Comparison of ENCODE assay signal across 13 cellular contexts in genomic region chr1:96771847-96772246, GRCh38. TPM values are rescaled to one million over a fixed set of nuclear protein-coding genes. Genes with fewer than 3 reads are reported as not detected.
DNase-seq lines count a peak whose midpoint lies in the region; ATAC-seq, FAIRE-seq and TF ChIP-seq lines count a peak whose summit lies in the region.
"Had no signal": no experiment of that assay in that cellular context is flagged by ENCODE, and none has a peak within 500 bp of the region (broad histone marks: within the 10 kb centered on the region; RNA-seq: fewer than 3 reads in every experiment).

No MANE protein-coding gene starts in this region.

- peaks cover 18% of the 10 kb centered on the region for H3K36me3 ChIP-seq in GM23338 (ENCODE audit: insufficient read depth)
- peaks cover 80% of the 10 kb centered on the region for H3K36me3 ChIP-seq in endodermal cell (ENCODE audit: control insufficient read depth, insufficient read depth, low read length)
- peaks cover 0 to 9% of the 10 kb centered on the region in 2 experiments; a peak in 4 of 5 replicates for H3K36me3 ChIP-seq in HepG2 (replicated peaks in 1 of 2; ENCODE audit: control insufficient read depth in 1 of 2, insufficient read depth in 2 of 2, low read length in 2 of 2)

- 91 to 99% methylated on average over 2 of the region's 2 CpGs for WGBS in endodermal cell (ENCODE audit: insufficient coverage in 1 of 2, insufficient read length in 1 of 2), 2 experiments
- 59% methylated on average over 2 of the region's 2 CpGs for WGBS in HepG2 (ENCODE audit: low lambda C conversion rate)

- H3K4me3 Mint-ChIP-seq in GM23338 = no peak overlapping the region
- no peak overlapping the region for H3K4me3 Mint-ChIP-seq in endodermal cell
- H3K4me3 Mint-ChIP-seq: CD4-positive, CD25-positive, alpha-beta regulatory T cell; H9 had no signal

- BruUV-seq in HepG2 (replicated peaks; lab: Mats Ljungman, UMichigan) = no TSS peak

- H3K27ac ChIP-seq in GM23338 (ENCODE audit: low read depth) (0 out of 2 replicates have a peak overlapping the region, but pooled peaks have one; percentile 28), VCaP (peak overlapping the region; percentile 47), endodermal cell (ENCODE audit: low read depth, low read length) (no peak overlapping the region), HepG2 (ENCODE audit: extremely low read length, insufficient read depth, low read length) (peak overlapping the region; percentile 78)
- H3K27ac ChIP-seq: A549, GM23248 had no signal

- intact Hi-C loops in HepG2 (cut with micrococcal nuclease; ENCODE audit: unreplicated experiment) = loop anchor here (10.0 kb wide), 1 partner anchor 47 kb away; the partner anchor contains the start of gene PTBP2

- POLR2A ChIA-PET in HepG2 (lab: Yijun Ruan, JAX) = no interaction called here

- H3K9ac ChIP-seq in endodermal cell (ENCODE audit: extremely low read depth, low read length, poor library complexity, severe bottlenecking) (no peak overlapping the region), HepG2 (ENCODE audit: insufficient read depth, low read depth, low read length) (peak overlapping the region; percentile 10; the same call in 1 of the 2 replicates)
- H3K9ac ChIP-seq: GM23248 had no signal

- H3K4me1 Mint-ChIP-seq in GM23338 (peaks cover 14% of the 10 kb centered on the region), endodermal cell (peaks cover 29% of the 10 kb centered on the region)

- 0 out of 3 replicates have a peak, but pooled peaks have one; percentile 33 for ATAC-seq in GM23338
- peak; percentile 63 for ATAC-seq in HepG2
- ATAC-seq in HG02763 (IDR thresholded peaks at IDR 0.05; ENCODE audit: unreplicated experiment) = no peak
- ATAC-seq in GM18909 (IDR thresholded peaks at IDR 0.05; ENCODE audit: poor library complexity, unreplicated experiment) = no peak
- ATAC-seq: A549 had no signal

- H3K9me3 ChIP-seq in endodermal cell (ENCODE audit: control insufficient read depth, low read length) (no peaks in the 10 kb centered on the region), HepG2 (ENCODE audit: low read length) (no peaks in the 10 kb centered on the region)
- H3K9me3 ChIP-seq: A549 had no signal

- TF ChIP-seq CTCF in GM23338 (conservative IDR thresholded peaks at IDR 0.05; ENCODE audit: low read depth in 2 of 2) = no peak
- TF ChIP-seq CTCF in VCaP (conservative IDR thresholded peaks at IDR 0.05) = no peak
- no peak for TF ChIP-seq CTCF in endodermal cell (conservative IDR thresholded peaks at IDR 0.05)
- TF ChIP-seq CTCF in HepG2 (CRISPR knock-in tag; IDR thresholded peaks at IDR 0.05) = no peak

- H4K20me1 ChIP-seq in GM23338 (replicated peaks; ENCODE audit: insufficient read depth) = peaks cover 16% of the 10 kb centered on the region
- no peaks in the 10 kb centered on the region for H4K20me1 ChIP-seq in HepG2 (ENCODE audit: insufficient read depth, low read length)

- CTCF ChIA-PET in HepG2 (lab: Yijun Ruan, JAX; ENCODE audit: low intra/inter-chr PET ratio, low total read pairs) = no interaction called here

- H3K4me3 ChIP-seq in GM23338 = no peak overlapping the region
- H3K4me3 ChIP-seq in endodermal cell (ENCODE audit: low read length) = no peak overlapping the region
- peak overlapping the region in 1 of 3 experiments; percentile 6; a peak in 1 of 6 replicates for H3K4me3 ChIP-seq in HepG2 (replicated peaks in 1 of 3; ENCODE audit: insufficient read depth in 1 of 3, low read depth in 2 of 3, low read length in 3 of 3)
- H3K4me3 ChIP-seq: A549, GM23248 had no signal

- H2AFZ ChIP-seq in GM23338 = no peak overlapping the region
- no peak overlapping the region for H2AFZ ChIP-seq in HepG2 (ENCODE audit: low read length)
- H2AFZ ChIP-seq: GM23248 had no signal

- TF ChIP-seq POLR2A in HepG2 (IDR thresholded peaks at IDR 0.05; ENCODE audit: insufficient read depth in 1 of 2, low read depth in 2 of 2, low read length in 2 of 2) = no peak

- TF ChIP-seq RAD21 in HepG2 (CRISPR knock-in tag; IDR thresholded peaks at IDR 0.05) = no peak

- H3K36me3 Mint-ChIP-seq in GM23338 (ENCODE audit: low read depth) = peaks cover 48% of the 10 kb centered on the region
- peaks cover 36% of the 10 kb centered on the region for H3K36me3 Mint-ChIP-seq in endodermal cell (ENCODE audit: low read depth)

- H3K27me3 Mint-ChIP-seq in GM23338 (ENCODE audit: insufficient read depth, low read depth, poor library complexity) = no peaks in the 10 kb centered on the region
- H3K27me3 Mint-ChIP-seq in endodermal cell (ENCODE audit: insufficient read depth) = no peaks in the 10 kb centered on the region
- H3K27me3 Mint-ChIP-seq: CD4-positive, CD25-positive, alpha-beta regulatory T cell had no signal

- TF ChIP-seq EP300 in HepG2 (IDR thresholded peaks at IDR 0.05; ENCODE audit: low read depth in 2 of 2, low read length in 2 of 2) (no peak), HepG2 (CRISPR knock-in tag; IDR thresholded peaks at IDR 0.05; ENCODE audit: borderline replicate concordance) (no peak)

- H3K4me1 ChIP-seq in GM23338 (ENCODE audit: insufficient read depth) (peaks cover 16% of the 10 kb centered on the region), endodermal cell (ENCODE audit: control insufficient read depth, insufficient read depth, low read length) (peaks cover 7% of the 10 kb centered on the region), HepG2 (ENCODE audit: insufficient read depth, low read length) (peaks cover 24% of the 10 kb centered on the region)
- H3K4me1 ChIP-seq: A549 had no signal

- in situ Hi-C loops in HepG2 (cut with HindIII; ENCODE audit: extremely low pct_ligation_motif_present, low pct_unique_long_range_greater_than_20kb) = no loop called here

- no peak for DNase-seq in GM23338 (ENCODE audit: low spot score)
- DNase-seq in endodermal cell = no peak
- no peak for DNase-seq in HepG2 (ENCODE audit: low spot score)
- no peak for DNase-seq in NCI-H2196 (lab: John Stamatoyannopoulos, UW; ENCODE audit: unreplicated experiment)
- DNase-seq: CD4-positive, CD25-positive, alpha-beta regulatory T cell; DMS53; GF-D8; GM23248; H9 had no signal

- H3K27ac Mint-ChIP-seq in GM23338 (no peak overlapping the region), endodermal cell (peak overlapping the region; percentile 76)

- H3K79me2 ChIP-seq in GM23338 (replicated peaks; ENCODE audit: insufficient read depth) = peaks cover 86% of the 10 kb centered on the region
- H3K79me2 ChIP-seq in HepG2 (ENCODE audit: insufficient read depth, low read length) = peaks cover 3% of the 10 kb centered on the region

- H3K4me2 ChIP-seq in GM23338 (no peak overlapping the region), HepG2 (ENCODE audit: low read depth, low read length) (peak overlapping the region; percentile 58)
- H3K4me2 ChIP-seq: A549 had no signal

- H3F3A ChIP-seq in GM23338 (replicated peaks; ENCODE audit: low read depth) = no peaks in the 10 kb centered on the region

- H3K27me3 ChIP-seq in GM23338 (ENCODE audit: insufficient read depth) (no peaks in the 10 kb centered on the region), endodermal cell (ENCODE audit: control insufficient read depth, insufficient read depth, low read length, poor library complexity, severe bottlenecking) (no peaks in the 10 kb centered on the region), HepG2 (ENCODE audit: control insufficient read depth in 1 of 2, insufficient read depth in 2 of 2, low read length in 2 of 2) (no peaks in the 10 kb centered on the region)

- no peaks in the 10 kb centered on the region for H3K9me2 ChIP-seq in GM23338 (ENCODE audit: insufficient read depth)

- FAIRE-seq in HepG2 (lab: Jason Lieb, UNC) = peak; percentile 12
- FAIRE-seq: A549 had no signal

- H3K9me3 Mint-ChIP-seq in GM23338 = no peaks in the 10 kb centered on the region
- no peaks in the 10 kb centered on the region for H3K9me3 Mint-ChIP-seq in endodermal cell
- H3K9me3 Mint-ChIP-seq: H9 had no signal

TF ChIP-seq in GM23338, 12 proteins besides CTCF, POLR2A, EP300 and RAD21 (continues in another document):
- TF ChIP-seq JUNB (IDR thresholded peaks at IDR 0.05; ENCODE audit: unreplicated experiment) = no peak
- no peak for TF ChIP-seq EZH2phosphoT487 (IDR thresholded peaks at IDR 0.05; ENCODE audit: unreplicated experiment)

TF ChIP-seq in HepG2, 621 proteins besides CTCF, POLR2A, EP300 and RAD21 (continues in another document):
- no peak for TF ChIP-seq MYC (CRISPR knock-in tag; IDR thresholded peaks at IDR 0.05; ENCODE audit: borderline replicate concordance)

RNA-seq across cellular contexts. Expression of gene PTBP2, which starts 50.3 kb away (rescaled TPM):
- total RNA-seq in GM23338 (2014; rRNA removed; shearing (Covaris generic)) = 97.1 and 108 TPM in 2 replicates
- polyA plus RNA-seq in GM23338 (2016; fragmentation: Nextera tagmentation; extraction: Ambion mirVana) (43.3 and 50.2 TPM in 2 replicates), HepG2 (2011; rRNA removed) (8.3 and 10.5 TPM in 2 replicates)
- total RNA-seq in endodermal cell (10 to 100 TPM; 47.7 to 52.0 TPM), HepG2 (2016; rRNA removed; fragmentation: Illumina TruSeq; extraction: Trizol) (9.9 and 14.1 TPM in 2 replicates)
- polyA plus RNA-seq in endodermal cell (2013, experiment 1 of 2) = 56.8 TPM
- polyA plus RNA-seq in endodermal cell (2013, experiment 2 of 2) = 46.0 TPM
- 5.8 and 8.5 TPM in 2 replicates for total RNA-seq in HepG2 (2016; cell fraction: cytosol; rRNA removed; fragmentation: Illumina TruSeq; extraction: Trizol; ENCODE audit: low read depth)
- 9.0 and 12.0 TPM in 2 replicates for total RNA-seq in HepG2 (2016; cell fraction: insoluble cytoplasmic fraction; rRNA removed; fragmentation: Illumina TruSeq; extraction: Trizol)
- total RNA-seq in HepG2 (2016; cell fraction: membrane; rRNA removed; fragmentation: Illumina TruSeq; extraction: Trizol) = 5.1 and 6.8 TPM in 2 replicates
- 49.4 and 51.6 TPM in 2 replicates for total RNA-seq in HepG2 (2016; cell fraction: nucleus; rRNA removed; fragmentation: Illumina TruSeq; extraction: Trizol)
- 2.1 and 3.6 TPM in 2 replicates for polyA plus RNA-seq in HepG2 (2011; cell fraction: cytosol; rRNA removed)
- 18.9 and 26.3 TPM in 2 replicates for polyA plus RNA-seq in HepG2 (2011; cell fraction: nucleus; rRNA removed)
- polyA plus RNA-seq in HepG2 (2012) = 8.2 and 10.8 TPM in 2 replicates
- 1.9 and 2.6 TPM in 2 replicates for polyA plus RNA-seq in HepG2 (2016; cell fraction: cytosol; fragmentation: Illumina TruSeq; extraction: Trizol; ENCODE audit: low read depth)
- polyA plus RNA-seq in HepG2 (2016; cell fraction: insoluble cytoplasmic fraction; fragmentation: Illumina TruSeq; extraction: Trizol; ENCODE audit: low read depth) = 7.2 and 8.1 TPM in 2 replicates
- 2.8 and 3.7 TPM in 2 replicates for polyA plus RNA-seq in HepG2 (2016; cell fraction: membrane; fragmentation: Illumina TruSeq; extraction: Trizol; ENCODE audit: low read depth)
- polyA plus RNA-seq in HepG2 (2016; cell fraction: nucleus; fragmentation: Illumina TruSeq; extraction: Trizol; ENCODE audit: insufficient read depth, low read depth) = 52.0 and 58.2 TPM in 2 replicates
- 15.9 and 17.8 TPM in 2 replicates for polyA minus RNA-seq in HepG2 (2011; rRNA and poly(A)+ RNA removed; ENCODE audit: low replicate concordance)
- polyA minus RNA-seq in HepG2 (2011; cell fraction: cytosol; rRNA and poly(A)+ RNA removed) = 2.9 and 3.0 TPM in 2 replicates
- 109 and 116 TPM in 2 replicates for polyA minus RNA-seq in HepG2 (2011; cell fraction: nucleus; rRNA and poly(A)+ RNA removed)

Comparison
In these comparisons a context has a peak if more than half of its experiments do, and no peak if none do; other contexts are left out.
1. ATAC-seq: peak in GM23338 (single experiment) and HepG2 (single experiment); none in HG02763 (single experiment) and GM18909 (single experiment).